ENCODE assay signal across 9 cellular contexts in the genomic region with DNA sequence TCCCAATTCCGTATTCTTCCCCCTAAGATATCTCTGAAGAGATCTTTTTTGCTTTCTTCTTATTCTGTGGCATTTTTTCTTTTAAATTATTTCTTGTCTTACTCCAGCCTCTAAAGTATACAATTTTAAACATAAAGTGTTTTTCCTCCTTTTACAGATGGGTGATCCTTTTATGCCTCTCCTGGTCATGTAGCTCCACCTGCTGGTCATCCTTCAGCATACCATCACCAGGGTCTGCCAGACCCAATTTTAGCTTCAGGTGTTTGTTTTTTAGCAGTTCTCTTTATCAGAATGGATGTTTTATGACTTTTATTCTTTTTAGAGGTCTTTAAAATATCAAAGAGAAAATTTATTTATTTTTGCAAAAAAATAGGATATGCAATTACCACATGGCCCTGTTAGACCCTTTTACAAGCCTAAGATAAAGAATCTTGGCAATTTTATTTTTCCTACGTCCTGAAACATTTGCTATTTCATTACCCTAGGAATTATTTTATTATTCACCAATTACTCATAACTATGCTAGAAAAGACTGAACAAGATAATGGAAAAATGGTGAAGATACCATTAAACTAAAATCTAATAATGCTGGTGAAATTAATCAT. TPM values are rescaled to one million over a fixed set of nuclear protein-coding genes. Genes with fewer than 3 reads are reported as not detected.
DNase-seq lines count a peak whose midpoint lies in the region; ATAC-seq and TF ChIP-seq lines count a peak whose summit lies in the region.
"Had no signal": no experiment of that assay in that cellular context is flagged by ENCODE, and none has a peak within 500 bp of the region (broad histone marks: within the 10 kb centered on the region; RNA-seq: fewer than 3 reads in every experiment).

No MANE protein-coding gene starts in this region.

- peak; percentile 85 for TF ChIP-seq CTCF in Calu3 (IDR thresholded peaks at IDR 0.05; ENCODE audit: unreplicated experiment)
- TF ChIP-seq CTCF in GM20000 (IDR thresholded peaks at IDR 0.05; ENCODE audit: extremely low read depth, missing control alignments), result peak; percentile 68

- H3K4me1 Mint-ChIP-seq in Calu3 (ENCODE audit: low read depth, unreplicated experiment), result no peaks in the 10 kb centered on the region
- H3K4me1 Mint-ChIP-seq: activated naive CD4-positive, alpha-beta T cell treated with anti-CD3 and anti-CD28 coated beads, Interleukin-2, amount 50 U/mL, for 24 hours had no signal

- no peak overlapping the region for H3K4me3 ChIP-seq in Jurkat, Clone E6-1 (ENCODE audit: low read length)

- H3K27ac Mint-ChIP-seq in Calu3 (ENCODE audit: unreplicated experiment), result no peak overlapping the region
- H3K27ac Mint-ChIP-seq: activated naive CD4-positive, alpha-beta T cell treated with anti-CD3 and anti-CD28 coated beads, Interleukin-2, amount 50 U/mL, for 24 hours had no signal

- CTCF ChIA-PET in Calu3 (lab: Charles Lee), result interaction anchor here (0.6 to 1.4 kb wide), 6 partner anchors 10 to 629 kb away, joined by 3 to 9 read pairs (median 4); no protein-coding TSS in a partner anchor

- H3K36me3 Mint-ChIP-seq in Calu3 (ENCODE audit: insufficient read depth, unreplicated experiment), result no peaks in the 10 kb centered on the region

- no peak overlapping the region for H3K4me3 Mint-ChIP-seq in Calu3 (ENCODE audit: low read depth, unreplicated experiment)
- H3K4me3 Mint-ChIP-seq: activated naive CD4-positive, alpha-beta T cell treated with anti-CD3 and anti-CD28 coated beads, Interleukin-2, amount 50 U/mL, for 24 hours had no signal

- BruUV-seq in Calu3 (replicated peaks; lab: Mats Ljungman, UMichigan), result no TSS peak

- H3K27me3 Mint-ChIP-seq in Calu3 (ENCODE audit: unreplicated experiment), result no peaks in the 10 kb centered on the region
- H3K27me3 Mint-ChIP-seq: activated naive CD4-positive, alpha-beta T cell treated with anti-CD3 and anti-CD28 coated beads, Interleukin-2, amount 50 U/mL, for 24 hours had no signal

- ATAC-seq in HG02970 (IDR thresholded peaks at IDR 0.05; ENCODE audit: low FRiP score, unreplicated experiment), result no peak

- intact Hi-C loops in Calu3 (cut with micrococcal nuclease; ENCODE audit: unreplicated experiment), result loop anchor here (1.0 kb wide), 4 partner anchors 495 to 809 kb away; no protein-coding TSS in a partner anchor

- DNase-seq in Calu3 (peak; percentile 72), GM20000 (ENCODE audit: low spot score) (peak; percentile 46), SHP77 (lab: John Stamatoyannopoulos, UW) (peak; percentile 36 to 47), glomerular endothelial cell (ENCODE audit: extremely low read depth, low read depth, low spot score) (peak; percentile 37), pulmonary artery endothelial cell (ENCODE audit: low read depth, low spot score) (peak; percentile 15)
- DNase-seq in Jurkat, Clone E6-1 (ENCODE audit: low read depth, low spot score), result peak; percentile 63
- peak; percentile 61 for DNase-seq in activated naive CD4-positive, alpha-beta T cell treated with Interleukin-2 at 50 U/mL for 16 hours

- no peaks in the 10 kb centered on the region for H3K9me3 Mint-ChIP-seq in Calu3 (ENCODE audit: low read depth, unreplicated experiment)
- H3K9me3 Mint-ChIP-seq: activated naive CD4-positive, alpha-beta T cell treated with anti-CD3 and anti-CD28 coated beads, Interleukin-2, amount 50 U/mL, for 24 hours had no signal

RNA-seq across cellular contexts. Expression of a gene that starts 55.4 kb away (rescaled TPM):
- 52.5 and 57.3 TPM in 2 replicates for total RNA-seq in Calu3 (2022)
- polyA plus RNA-seq in Jurkat, Clone E6-1 (2012; ENCODE audit: insufficient read depth, insufficient read length), result 13.3 TPM
- total RNA-seq in glomerular endothelial cell, result 23.4 and 30.1 TPM in 2 replicates
- 37.8 and 53.9 TPM in 2 replicates for total RNA-seq in pulmonary artery endothelial cell

RNA-seq across cellular contexts. Expression of a gene that starts 55.6 kb away (rescaled TPM):
- total RNA-seq in Calu3 (2022) (54.5 and 63.9 TPM in 2 replicates), glomerular endothelial cell (20.1 and 24.3 TPM in 2 replicates), pulmonary artery endothelial cell (19.5 and 36.8 TPM in 2 replicates)
- polyA plus RNA-seq in Jurkat, Clone E6-1 (2012; ENCODE audit: insufficient read depth, insufficient read length), result 13.5 TPM

Comparison
In these comparisons a context has a peak if more than half of its experiments do, and no peak if none do; other contexts are left out.
1. DNase-seq: peak in every context shown above with its lines; median percentile 72 in Calu3; 63 in Jurkat, Clone E6-1; 61 in activated naive CD4-positive, alpha-beta T cell treated with Interleukin-2 at 50 U/mL for 16 hours; 46 in GM20000; 42 in SHP77; 37 in glomerular endothelial cell; 15 in pulmonary artery endothelial cell.